ENCODE assay signal across 31 cellular contexts in genomic region chr15:26954403-26954802, GRCh38. TPM values are rescaled to one million over a fixed set of nuclear protein-coding genes. Genes with fewer than 3 reads are reported as not detected.
"Had no signal": no experiment of that assay in that cellular context is flagged by ENCODE, and none has a peak within 500 bp of the region (broad histone marks: within the 10 kb centered on the region; RNA-seq: fewer than 3 reads in every experiment).

No MANE protein-coding gene starts in this region.

- DNase-seq: natural killer cell; occipital lobe; ovary; posterior cingulate gyrus; psoas muscle; right cardiac atrium; spleen; stimulated activated CD4-positive, alpha-beta T cell treated with anti-CD3 and anti-CD28 coated beads, Interleukin-12 subunit alpha, Interleukin-12 subunit beta, amount 100 ng/mL, for 4 hours; stimulated activated CD4-positive, alpha-beta T cell treated with anti-CD3 and anti-CD28 coated beads, Interleukin-1b, Interleukin-23, amount 100 ng/mL, for 48 hours; stimulated activated CD4-positive, alpha-beta T cell treated with anti-CD3 and anti-CD28 coated beads, Interleukin-4, amount 100 ng/mL, for 1 hour; stimulated activated CD4-positive, alpha-beta T cell treated with anti-CD3 and anti-CD28 coated beads, Interleukin-4, amount 100 ng/mL, for 4 hours; stimulated activated CD8-positive, alpha-beta memory T cell treated with anti-CD3 and anti-CD28 coated beads, Interleukin-4, amount 100 ng/mL, for 48 hours; stimulated activated naive CD4-positive, alpha-beta T cell; stimulated activated naive CD8-positive, alpha-beta T cell treated with anti-CD3 and anti-CD28 coated beads, Interleukin-15, amount 100 ng/mL, for 72 hours; stimulated activated naive CD8-positive, alpha-beta T cell treated with anti-CD3 and anti-CD28 coated beads, Interleukin-15, Interleukin-2, amounts not matched to agents 100 U/mL and 50 U/mL, for 24 hours; substantia nigra; testis; tibial artery; transverse colon; upper lobe of right lung; uterus had no signal

- H3K4me2 ChIP-seq: neural progenitor cell, smooth muscle cell had no signal

- H3K9me3 ChIP-seq: ovary, psoas muscle, testis, upper lobe of right lung, uterus had no signal

- H3K9ac ChIP-seq: neural progenitor cell, parathyroid adenoma had no signal

- ATAC-seq: natural killer cell; psoas muscle; right cardiac atrium; sciatic nerve; stimulated activated memory B cell treated with anti-CD40 and anti-IgM and Interleukin-4, amounts not matched to agents 10 μg/mL and 1 μg/mL and 100 μg/mL, for 72 hours; stimulated activated naive CD8-positive, alpha-beta T cell treated with anti-CD3 and anti-CD28 coated beads, Interleukin-15, amount 100 ng/mL, for 72 hours; stimulated activated naive CD8-positive, alpha-beta T cell treated with anti-CD3 and anti-CD28 coated beads, Interleukin-15, Interleukin-2, amounts not matched to agents 100 U/mL and 50 U/mL, for 24 hours; upper lobe of right lung had no signal

- H3K4me3 ChIP-seq: neural progenitor cell, ovary, psoas muscle, skin epidermis, smooth muscle cell, spleen, suprapubic skin, testis, tibial artery, transverse colon, upper lobe of right lung, uterus had no signal

- H3K4me1 ChIP-seq: neural progenitor cell, parathyroid adenoma, psoas muscle, spleen, suprapubic skin, testis, tibial artery, transverse colon, upper lobe of right lung, uterus had no signal

- H3K27me3 ChIP-seq: neural progenitor cell, ovary, spleen, suprapubic skin, testis, tibial artery, transverse colon, upper lobe of right lung had no signal

- H3K27ac ChIP-seq: neural progenitor cell, ovary, parathyroid adenoma, psoas muscle, skin epidermis, spleen, suprapubic skin, testis, tibial artery, transverse colon, upper lobe of right lung, uterus had no signal

- H2AFZ ChIP-seq: neural progenitor cell, parathyroid adenoma had no signal

- H3K36me3 ChIP-seq: neural progenitor cell, ovary, spleen, suprapubic skin, tibial artery, transverse colon, upper lobe of right lung, uterus had no signal

- H3K79me2 ChIP-seq: parathyroid adenoma had no signal

RNA-seq across cellular contexts. Expression of gene GABRG3, which starts 16.6 kb away (rescaled TPM):
- total RNA-seq: natural killer cell, osteoblast, psoas muscle, renal cortical epithelial cell, right cardiac atrium, sciatic nerve, transverse colon, upper lobe of right lung had no signal
- polyA plus RNA-seq: psoas muscle, smooth muscle cell, urinary bladder had no signal
